8 cellular contexts compared by ENCODE assay signal in the genomic region with DNA sequence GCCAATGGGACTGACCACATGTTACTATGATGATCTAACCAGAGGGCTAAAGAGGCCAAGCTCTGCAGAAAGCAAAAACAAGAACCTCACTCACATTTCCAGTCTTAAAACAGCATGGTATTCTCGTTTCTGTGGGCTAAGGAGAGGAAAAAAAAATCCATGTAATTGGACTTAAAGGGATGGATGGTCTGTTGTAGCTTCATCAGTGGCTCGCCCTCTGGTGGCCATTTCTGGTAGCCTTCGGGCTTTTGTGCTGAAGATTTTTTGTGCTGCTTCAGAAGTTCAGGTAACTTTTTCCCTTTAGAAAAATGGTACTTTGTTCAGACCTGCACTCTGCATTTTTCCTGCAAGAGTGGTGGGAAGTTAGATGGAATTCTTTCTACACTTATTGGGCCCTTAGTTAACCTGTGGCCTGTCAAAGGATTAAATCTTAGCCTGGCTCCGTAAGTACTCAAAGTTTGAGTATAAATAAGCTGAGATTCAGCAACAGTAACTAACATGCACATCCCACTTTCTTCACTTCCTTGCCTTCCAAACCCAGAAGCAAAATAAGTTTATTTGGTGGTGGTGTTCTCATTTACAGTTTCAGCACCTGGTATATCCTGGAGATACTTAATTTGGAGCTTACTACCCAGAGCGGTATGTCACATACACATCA. TPM values are rescaled to one million over a fixed set of nuclear protein-coding genes. Genes with fewer than 3 reads are reported as not detected.
DNase-seq lines count a peak whose midpoint lies in the region; ATAC-seq and TF ChIP-seq lines count a peak whose summit lies in the region.

No MANE protein-coding gene starts in this region.

- H3K27me3 Mint-ChIP-seq in activated T-helper 1 cell treated with anti-CD3 and anti-CD28 coated beads, Interleukin-12 subunit alpha, Interleukin-12 subunit beta, Interleukin-2, Interleukin-4 antibody, amounts not matched to agents 30 ng/mL and 10 ng/mL and 1 ng/mL, durations not matched to agents 14 hours and 24 hours and 36 hours (ENCODE audit: insufficient read depth) = no peaks in the 10 kb centered on the region

- H3K4me3 ChIP-seq in Panc1 (ENCODE audit: low read depth in 2 of 2, low read length in 2 of 2) (no peak overlapping the region), tibial nerve (no peak overlapping the region)

- peaks cover 5% of the 10 kb centered on the region for H3K4me1 Mint-ChIP-seq in activated T-helper 1 cell treated with anti-CD3 and anti-CD28 coated beads, Interleukin-12 subunit alpha, Interleukin-12 subunit beta, Interleukin-2, Interleukin-4 antibody, amounts not matched to agents 30 ng/mL and 10 ng/mL and 1 ng/mL, durations not matched to agents 14 hours and 24 hours and 36 hours (ENCODE audit: low read depth)

- H3K4me1 ChIP-seq in Panc1 (ENCODE audit: control insufficient read depth, insufficient read depth, low read length) = no peaks in the 10 kb centered on the region
- no peaks in the 10 kb centered on the region for H3K4me1 ChIP-seq in tibial nerve

- intact Hi-C loops in Panc1 (cut with micrococcal nuclease; ENCODE audit: unreplicated experiment) = loop anchor here (2.0 kb wide), 1 partner anchor 432 kb away; no protein-coding TSS in a partner anchor
- intact Hi-C loops in activated T-helper 1 cell treated with anti-CD3 and anti-CD28 coated beads, Interleukin-12 subunit alpha, Interleukin-12 subunit beta, Interleukin-2, Interleukin-4 antibody, amounts not matched to agents 30 ng/mL and 10 ng/mL and 1 ng/mL, durations not matched to agents 14 hours and 24 hours and 36 hours (cut with micrococcal nuclease) = loop anchor here (1.0 kb wide), 2 partner anchors 43 to 431 kb away; no protein-coding TSS in a partner anchor

- H3K27ac ChIP-seq in Panc1 (ENCODE audit: low read length) = no peak overlapping the region
- H3K27ac ChIP-seq in tibial nerve = no peak overlapping the region

- TF ChIP-seq POLR2A in tibial nerve (IDR thresholded peaks at IDR 0.05) = no peak

- no peak for TF ChIP-seq EP300 in tibial nerve (IDR thresholded peaks at IDR 0.05)

- POLR2A ChIA-PET in Panc1 (lab: Charles Lee) = no interaction called here

- peak; percentile 35 to 44 for DNase-seq in AML-193 (lab: John Stamatoyannopoulos, UW)
- DNase-seq in H4 (ENCODE audit: low spot score) = peak; percentile 25
- peak; percentile 35 for DNase-seq in Panc1 (ENCODE audit: low read depth, low spot score)
- DNase-seq in activated T-helper 1 cell treated with anti-CD3 and anti-CD28 coated beads, Interleukin-12 subunit alpha, Interleukin-12 subunit beta, Interleukin-2, Interleukin-4 antibody, amounts not matched to agents 30 ng/mL and 10 ng/mL and 1 ng/mL, durations not matched to agents 14 hours and 24 hours and 36 hours (ENCODE audit: low spot score) = peak; percentile 41
- DNase-seq in fibroblast of the conjunctiva (ENCODE audit: low read depth) = peak; percentile 28
- peak; percentile 91 for DNase-seq in omental fat pad (ENCODE audit: low spot score)
- peak; percentile 69 to 87 for DNase-seq in tibial nerve (ENCODE audit: low spot score in 2 of 2)

- H3K27me3 ChIP-seq in Panc1 (ENCODE audit: control insufficient read depth, insufficient read depth, low read length) (no peaks in the 10 kb centered on the region), tibial nerve (no peaks in the 10 kb centered on the region)

- ATAC-seq in Panc1 = peak; percentile 74
- no peak for ATAC-seq in omental fat pad (ENCODE audit: low FRiP score)
- no peak for ATAC-seq in GM18870 (IDR thresholded peaks at IDR 0.05; ENCODE audit: unreplicated experiment)

- BruUV-seq in Panc1 (replicated peaks; lab: Mats Ljungman, UMichigan) = no TSS peak

- H3K9me3 ChIP-seq in Panc1 (ENCODE audit: control insufficient read depth, insufficient read depth, low read depth, low read length) (no peaks in the 10 kb centered on the region), tibial nerve (no peaks in the 10 kb centered on the region)

- TF ChIP-seq CTCF in Panc1 (IDR thresholded peaks at IDR 0.05) (peak; percentile 89), omental fat pad (IDR thresholded peaks at IDR 0.05) (peak in 1 of 3 donors; percentile 30), tibial nerve (IDR thresholded peaks at IDR 0.05) (peak; percentile 67 to 89 (median 87))

- H3K4me3 Mint-ChIP-seq in activated T-helper 1 cell treated with anti-CD3 and anti-CD28 coated beads, Interleukin-12 subunit alpha, Interleukin-12 subunit beta, Interleukin-2, Interleukin-4 antibody, amounts not matched to agents 30 ng/mL and 10 ng/mL and 1 ng/mL, durations not matched to agents 14 hours and 24 hours and 36 hours = no peak overlapping the region

- H3K27ac Mint-ChIP-seq in activated T-helper 1 cell treated with anti-CD3 and anti-CD28 coated beads, Interleukin-12 subunit alpha, Interleukin-12 subunit beta, Interleukin-2, Interleukin-4 antibody, amounts not matched to agents 30 ng/mL and 10 ng/mL and 1 ng/mL, durations not matched to agents 14 hours and 24 hours and 36 hours = no peak overlapping the region

- in situ Hi-C loops in Panc1 (cut with HindIII; ENCODE audit: low pct_unique_long_range_greater_than_20kb, low sequenced_read_pairs) = no loop called here

- no peaks in the 10 kb centered on the region for H3K9me3 Mint-ChIP-seq in activated T-helper 1 cell treated with anti-CD3 and anti-CD28 coated beads, Interleukin-12 subunit alpha, Interleukin-12 subunit beta, Interleukin-2, Interleukin-4 antibody, amounts not matched to agents 30 ng/mL and 10 ng/mL and 1 ng/mL, durations not matched to agents 14 hours and 24 hours and 36 hours

- no peaks in the 10 kb centered on the region for H3K36me3 ChIP-seq in Panc1 (ENCODE audit: control insufficient read depth, insufficient read depth, low read length)
- H3K36me3 ChIP-seq in tibial nerve = peaks cover 0 to 64% (median 5%) of the 10 kb centered on the region in 3 donors

- WGBS in tibial nerve, 2 donors = 37 to 42% methylated on average over 5 of the region's 5 CpGs

- peaks cover 17% of the 10 kb centered on the region for H3K36me3 Mint-ChIP-seq in activated T-helper 1 cell treated with anti-CD3 and anti-CD28 coated beads, Interleukin-12 subunit alpha, Interleukin-12 subunit beta, Interleukin-2, Interleukin-4 antibody, amounts not matched to agents 30 ng/mL and 10 ng/mL and 1 ng/mL, durations not matched to agents 14 hours and 24 hours and 36 hours (ENCODE audit: low read depth)

- CTCF ChIA-PET in Panc1 (lab: Charles Lee) = interaction anchor here (0.5 to 1.8 kb wide), 5 partner anchors 327 to 1983 kb away, joined by 3 to 12 read pairs (median 6); no protein-coding TSS in a partner anchor

RNA-seq across cellular contexts. Expression of a gene that starts 22.3 kb away (rescaled TPM):
- 14.0 and 19.4 TPM in 2 replicates for total RNA-seq in H4 (2014; rRNA removed; shearing (Covaris generic))
- 18.2 TPM for total RNA-seq in Panc1 (2021; ENCODE audit: unreplicated experiment)
- polyA plus RNA-seq in Panc1 (2012; ENCODE audit: insufficient read length) = 12.1 TPM
- 17.1 and 20.4 TPM in 2 replicates for total RNA-seq in activated T-helper 1 cell treated with anti-CD3 and anti-CD28 coated beads, Interleukin-12 subunit alpha, Interleukin-12 subunit beta, Interleukin-2, Interleukin-4 antibody, amounts not matched to agents 30 ng/mL and 10 ng/mL and 1 ng/mL, durations not matched to agents 14 hours and 24 hours and 36 hours
- total RNA-seq in omental fat pad = 10 to 100 TPM; 15.7 to 50.1 (median 16.4) TPM
- total RNA-seq in tibial nerve = 10 to 100 TPM in 3 of 4 donors, 1 to 10 TPM in 1; 6.6 to 84.1 (median 20.2) TPM

RNA-seq across cellular contexts. Expression of a gene that starts 54.7 kb away (rescaled TPM):
- 0.06 and 3.2 TPM in 2 replicates for total RNA-seq in H4 (2014; rRNA removed; shearing (Covaris generic))
- total RNA-seq in Panc1 (2021; ENCODE audit: unreplicated experiment) (not detected), omental fat pad (1 to 10 TPM in 1 of 4 donors, under 1 TPM in 3; 0.19 to 3.8 (median 0.58) TPM), tibial nerve (1 to 10 TPM in 2 of 4 donors, under 1 TPM in 2; 0.22 to 5.4 (median 2.7) TPM)
- polyA plus RNA-seq in Panc1 (2012; ENCODE audit: insufficient read length) = not detected
- total RNA-seq in activated T-helper 1 cell treated with anti-CD3 and anti-CD28 coated beads, Interleukin-12 subunit alpha, Interleukin-12 subunit beta, Interleukin-2, Interleukin-4 antibody, amounts not matched to agents 30 ng/mL and 10 ng/mL and 1 ng/mL, durations not matched to agents 14 hours and 24 hours and 36 hours = 2.8 and 4.3 TPM in 2 replicates

Comparison
In these comparisons a context has a peak if more than half of its experiments do, and no peak if none do; other contexts are left out.
1. DNase-seq: peak in every context shown above with its lines; median percentile 91 in omental fat pad; 78 in tibial nerve; 41 in activated T-helper 1 cell treated with anti-CD3 and anti-CD28 coated beads, Interleukin-12 subunit alpha, Interleukin-12 subunit beta, Interleukin-2, Interleukin-4 antibody, amounts not matched to agents 30 ng/mL and 10 ng/mL and 1 ng/mL, durations not matched to agents 14 hours and 24 hours and 36 hours; 40 in AML-193; 35 in Panc1; 28 in fibroblast of the conjunctiva; 25 in H4.